Comparison of ENCODE assay signal across 24 cellular contexts in genomic region chr2:16051841-16052564, GRCh38.
"Had no signal": no experiment of that assay in that cellular context is flagged by ENCODE, and none has a peak within 500 bp of the region (broad histone marks: within the 10 kb centered on the region; RNA-seq: fewer than 3 reads in every experiment).

No MANE protein-coding gene starts in this region.

- H3K4me3 Mint-ChIP-seq: immature natural killer cell; mesothelial cell of epicardium; naive B cell; natural killer cell; stimulated activated effector memory CD8-positive, alpha-beta T cell treated with anti-CD3 and anti-CD28 coated beads, Interleukin-12 subunit alpha, Interleukin-12 subunit beta, amount 100 ng/mL, for 72 hours; stimulated activated naive CD8-positive, alpha-beta T cell treated with anti-CD3 and anti-CD28 coated beads, Interleukin-15, Interleukin-2, amounts not matched to agents 100 ng/mL and 50 ng/mL, for 24 hours had no signal

- FAIRE-seq: islet of Langerhans, kidney, urothelium cell line had no signal

- H3K36me3 ChIP-seq: left ventricle myocardium inferior, ovary, right atrium auricular region, spleen, suprapubic skin, thoracic aorta, tibial artery, upper lobe of right lung had no signal

- H3K27me3 ChIP-seq: ovary, right atrium auricular region, spleen, suprapubic skin, tibial artery had no signal

- H3K4me1 Mint-ChIP-seq: immature natural killer cell; stimulated activated effector memory CD8-positive, alpha-beta T cell treated with anti-CD3 and anti-CD28 coated beads, Interleukin-12 subunit alpha, Interleukin-12 subunit beta, amount 100 ng/mL, for 72 hours had no signal

- DNase-seq: immature natural killer cell; kidney; left ventricle myocardium inferior; mesendoderm; naive B cell; natural killer cell; ovary; spleen; stimulated activated CD4-positive, alpha-beta T cell treated with anti-CD3 and anti-CD28 coated beads, Interleukin-4, amount 100 ng/mL, for 24 hours; stimulated activated naive CD4-positive, alpha-beta T cell; tibial artery; trophoblast cell; upper lobe of right lung had no signal

- H3K4me3 ChIP-seq: left ventricle myocardium inferior, lung, ovary, right atrium auricular region, skin epidermis, spleen, suprapubic skin, thoracic aorta, tibial artery, upper lobe of right lung had no signal

- H3K27me3 Mint-ChIP-seq: naive B cell; stimulated activated naive CD8-positive, alpha-beta T cell treated with anti-CD3 and anti-CD28 coated beads, Interleukin-15, Interleukin-2, amounts not matched to agents 100 ng/mL and 50 ng/mL, for 24 hours had no signal

- H3K36me3 Mint-ChIP-seq: immature natural killer cell; mesothelial cell of epicardium; naive B cell; natural killer cell; stimulated activated effector memory CD8-positive, alpha-beta T cell treated with anti-CD3 and anti-CD28 coated beads, Interleukin-12 subunit alpha, Interleukin-12 subunit beta, amount 100 ng/mL, for 72 hours had no signal

- H3K9me3 Mint-ChIP-seq: natural killer cell; stimulated activated naive CD8-positive, alpha-beta T cell treated with anti-CD3 and anti-CD28 coated beads, Interleukin-15, Interleukin-2, amounts not matched to agents 100 ng/mL and 50 ng/mL, for 24 hours had no signal

- H3K27ac Mint-ChIP-seq: immature natural killer cell; mesothelial cell of epicardium; naive B cell; natural killer cell; stimulated activated effector memory CD8-positive, alpha-beta T cell treated with anti-CD3 and anti-CD28 coated beads, Interleukin-12 subunit alpha, Interleukin-12 subunit beta, amount 100 ng/mL, for 72 hours; stimulated activated naive CD8-positive, alpha-beta T cell treated with anti-CD3 and anti-CD28 coated beads, Interleukin-15, Interleukin-2, amounts not matched to agents 100 ng/mL and 50 ng/mL, for 24 hours had no signal

- ATAC-seq: natural killer cell; sciatic nerve; stimulated activated effector memory CD8-positive, alpha-beta T cell treated with anti-CD3 and anti-CD28 coated beads, Interleukin-12 subunit alpha, Interleukin-12 subunit beta, amount 100 ng/mL, for 72 hours; upper lobe of right lung had no signal
